19 cellular contexts compared by ENCODE assay signal in genomic region chr3:48680811-48681540, GRCh38. TPM values are rescaled to one million over a fixed set of nuclear protein-coding genes. Genes with fewer than 3 reads are reported as not detected.
DNase-seq lines count a peak whose midpoint lies in the region; ATAC-seq and TF ChIP-seq lines count a peak whose summit lies in the region.
"Had no signal": no experiment of that assay in that cellular context is flagged by ENCODE, and none has a peak within 500 bp of the region (broad histone marks: within the 10 kb centered on the region; RNA-seq: fewer than 3 reads in every experiment).

No MANE protein-coding gene starts in this region.

- H3K36me3 Mint-ChIP-seq in MCF 10A (ENCODE audit: insufficient read depth, unreplicated experiment) = peaks cover 58% of the 10 kb centered on the region
- H3K36me3 Mint-ChIP-seq in nephron progenitor cell (ENCODE audit: low read depth) = peaks cover 42% of the 10 kb centered on the region

- TF ChIP-seq CTCF in MCF 10A (IDR thresholded peaks at IDR 0.05; ENCODE audit: unreplicated experiment) (no peak), mammary epithelial cell (conservative IDR thresholded peaks at IDR 0.05 in 1 of 2, IDR thresholded peaks at IDR 0.05 in 1 of 2; ENCODE audit: extremely low read depth in 1 of 2, insufficient read depth in 1 of 2, low read depth in 1 of 2, low read length in 2 of 2) (no peak), RWPE2 (IDR thresholded peaks at IDR 0.05; ENCODE audit: poor library complexity, severe bottlenecking) (no peak), nephron progenitor cell (IDR thresholded peaks at IDR 0.05) (no peak), PC-9 (conservative IDR thresholded peaks at IDR 0.05) (no peak)

- no peak overlapping the region for H3K4me2 ChIP-seq in mammary epithelial cell (ENCODE audit: insufficient read depth, low read depth, low read length)
- no peak overlapping the region for H3K4me2 ChIP-seq in PC-9

- no peak overlapping the region for H3K9ac ChIP-seq in mammary epithelial cell (ENCODE audit: insufficient read depth, low read length)

- H2AFZ ChIP-seq in mammary epithelial cell (ENCODE audit: low read depth, low read length) (no peak overlapping the region), PC-9 (no peak overlapping the region)

- peaks cover 16% of the 10 kb centered on the region for H3K36me3 ChIP-seq in mammary epithelial cell (ENCODE audit: insufficient read depth, low read length)
- H3K36me3 ChIP-seq in RWPE2 (ENCODE audit: low read depth) = peaks cover 76% of the 10 kb centered on the region
- no peaks in the 10 kb centered on the region for H3K36me3 ChIP-seq in PC-9 (ENCODE audit: low read depth)

- H3K27me3 ChIP-seq in mammary epithelial cell (ENCODE audit: insufficient read depth, low read length) (no peaks in the 10 kb centered on the region), RWPE2 (ENCODE audit: insufficient read depth, poor library complexity, severe bottlenecking) (no peaks in the 10 kb centered on the region), PC-9 (ENCODE audit: insufficient read depth, low read depth) (no peaks in the 10 kb centered on the region)
- H3K27me3 ChIP-seq: BE2C had no signal

- H3K4me3 ChIP-seq in mammary epithelial cell (replicated peaks in 1 of 3; ENCODE audit: insufficient read depth in 1 of 3, low read depth in 2 of 3, low read length in 3 of 3) = no peak overlapping the region
- H3K4me3 ChIP-seq in RWPE2 (ENCODE audit: severe bottlenecking) = no peak overlapping the region
- no peak overlapping the region for H3K4me3 ChIP-seq in PC-9

- H3K9me2 ChIP-seq in PC-9 (ENCODE audit: insufficient read depth) = no peaks in the 10 kb centered on the region

- H3K9me3 ChIP-seq in mammary epithelial cell (replicated peaks; ENCODE audit: insufficient read depth, low read length) (no peaks in the 10 kb centered on the region), RWPE2 (ENCODE audit: severe bottlenecking) (no peaks in the 10 kb centered on the region), PC-9 (ENCODE audit: insufficient read depth, low read depth) (no peaks in the 10 kb centered on the region)
- H3K9me3 ChIP-seq: BE2C had no signal

- H3K9me3 Mint-ChIP-seq in MCF 10A (ENCODE audit: unreplicated experiment) = no peaks in the 10 kb centered on the region
- H3K9me3 Mint-ChIP-seq in nephron progenitor cell = no peaks in the 10 kb centered on the region

- 67% methylated on average over 10 of the region's 17 CpGs for WGBS in mammary epithelial cell (ENCODE audit: low coverage, missing lambda C conversion rate)

- CTCF ChIA-PET in MCF 10A (lab: Yijun Ruan, JAX) (interaction anchor here (0.5 to 1.3 kb wide), 4 partner anchors 40 to 251 kb away, joined by 3 to 5 read pairs (median 4); partner anchors contain the start of gene SLC26A6), mammary epithelial cell (lab: Charles Lee; ENCODE audit: low non-redundant PET) (no interaction called here), PC-9 (lab: Charles Lee) (no interaction called here)

- dilution Hi-C loops in mammary epithelial cell (cut with HindIII; ENCODE audit: low sequenced_read_pairs) = loop anchor here (5.0 kb wide), 1 partner anchor 104 kb away; no protein-coding TSS in a partner anchor

- H4K20me1 ChIP-seq in mammary epithelial cell (ENCODE audit: insufficient read depth, low read length) (no peaks in the 10 kb centered on the region), PC-9 (ENCODE audit: insufficient read depth) (no peaks in the 10 kb centered on the region; the same call in 1 of the 2 replicates)

- no peak for ATAC-seq in RWPE2 (ENCODE audit: low read depth)
- ATAC-seq: HepG2, PC-3, Right ventricle myocardium inferior had no signal

- no peaks in the 10 kb centered on the region for H3K27me3 Mint-ChIP-seq in MCF 10A (ENCODE audit: insufficient read depth, unreplicated experiment)
- peaks cover 4% of the 10 kb centered on the region for H3K27me3 Mint-ChIP-seq in nephron progenitor cell (ENCODE audit: low read depth, poor library complexity)

- peak overlapping the region; percentile 73 for H3K27ac Mint-ChIP-seq in MCF 10A (ENCODE audit: low read depth, unreplicated experiment)
- peak overlapping the region; percentile 89 for H3K27ac Mint-ChIP-seq in nephron progenitor cell

- in situ Hi-C loops in mammary epithelial cell (cut with MboI; ENCODE audit: low sequenced_read_pairs in 2 of 2) = no loop called here

- POLR2A ChIA-PET in MCF 10A (lab: Yijun Ruan, JAX) (interaction anchor here (0.7 kb wide), 1 partner anchor 11 kb away, joined by 3 read pairs; no protein-coding TSS in a partner anchor), PC-9 (lab: Charles Lee; ENCODE audit: unreplicated experiment) (no interaction called here)

- no peak overlapping the region for H3K4me3 Mint-ChIP-seq in MCF 10A (ENCODE audit: unreplicated experiment)
- H3K4me3 Mint-ChIP-seq in nephron progenitor cell = no peak overlapping the region

- H3K4me1 ChIP-seq in mammary epithelial cell (ENCODE audit: insufficient read depth, low read length) (peaks cover 24% of the 10 kb centered on the region), RWPE2 (ENCODE audit: insufficient read depth, poor library complexity, severe bottlenecking) (peaks cover 12% of the 10 kb centered on the region), PC-9 (replicated peaks; ENCODE audit: insufficient read depth) (peaks cover 17% of the 10 kb centered on the region)

- H3K4me1 Mint-ChIP-seq in MCF 10A (ENCODE audit: insufficient read depth, unreplicated experiment) (peaks cover 28% of the 10 kb centered on the region), nephron progenitor cell (peaks cover 23% of the 10 kb centered on the region)

- no peaks in the 10 kb centered on the region for H3F3A ChIP-seq in PC-9 (ENCODE audit: insufficient read depth, low read depth)

- peaks cover 35% of the 10 kb centered on the region for H3K79me2 ChIP-seq in mammary epithelial cell (ENCODE audit: insufficient read depth, low read length)
- H3K79me2 ChIP-seq in PC-9 (ENCODE audit: low read depth) = peaks cover 21% of the 10 kb centered on the region

- intact Hi-C loops in MCF 10A (cut with micrococcal nuclease) (loop anchor here (10.0 kb wide), 1 partner anchor 126 kb away; the partner anchor contains the start of gene PFKFB4), mammary epithelial cell (cut with micrococcal nuclease) (no loop called here), PC-9 (cut with micrococcal nuclease; ENCODE audit: unreplicated experiment) (no loop called here)

- DNase-seq in MCF 10A (ENCODE audit: unreplicated experiment) (no peak), mammary epithelial cell (no peak), RWPE2 (ENCODE audit: low spot score) (peak; percentile 52), nephron progenitor cell (no peak), GM19240 (ENCODE audit: insufficient read length, low spot score) (no peak), PC-9 (no peak), SKM-1 treated with dmso at 0.1 percent for 144 hours (lab: John Stamatoyannopoulos, UW; ENCODE audit: unreplicated experiment) (no peak)
- DNase-seq: BE2C, DMS153, EL, H7, MM.1S, NCI-H1105 treated with DMSO at 0.1 percent for 48 hours, NCI-H187, NCI-H446 treated with DMSO at 0.1 percent for 48 hours, NCI-H748 treated with DMSO at 0.1 percent for 48 hours, PC-3 had no signal

- BruUV-seq in MCF 10A (replicated peaks; lab: Mats Ljungman, UMichigan) (no TSS peak), mammary epithelial cell (replicated peaks; lab: Mats Ljungman, UMichigan) (no TSS peak), PC-9 (replicated peaks; lab: Mats Ljungman, UMichigan) (no TSS peak)

- H3K27ac ChIP-seq in mammary epithelial cell (ENCODE audit: insufficient read depth, low read depth, low read length) (no peak overlapping the region), RWPE2 (ENCODE audit: poor library complexity, severe bottlenecking) (no peak overlapping the region), PC-9 (no peak overlapping the region)

RNA-seq across cellular contexts. Expression of gene NCKIPSD, which starts 4.7 kb away (rescaled TPM):
- total RNA-seq in MCF 10A (2022) (23.8 and 26.9 TPM in 2 replicates), mammary epithelial cell (10 to 100 TPM; 14.8 to 21.1 TPM), PC-9 (2021) (40.0 and 53.3 TPM in 2 replicates)
- 23.8 TPM for polyA plus RNA-seq in mammary epithelial cell
- 14.0 TPM for polyA minus RNA-seq in mammary epithelial cell

RNA-seq across cellular contexts. Expression of gene CELSR3, which starts 18.3 kb away (rescaled TPM):
- total RNA-seq in MCF 10A (2022) (17.6 and 21.5 TPM in 2 replicates), mammary epithelial cell (1 to 10 TPM; 1.7 to 2.2 TPM), PC-9 (2021) (9.9 and 11.6 TPM in 2 replicates)
- polyA plus RNA-seq in mammary epithelial cell = 0.51 TPM
- 1.8 TPM for polyA minus RNA-seq in mammary epithelial cell

RNA-seq across cellular contexts. Expression of gene IP6K2, which starts 36.0 kb away (rescaled TPM):
- 99.3 and 117 TPM in 2 replicates for total RNA-seq in MCF 10A (2022)
- total RNA-seq in mammary epithelial cell = 10 to 100 TPM; 62.7 to 95.8 TPM
- polyA plus RNA-seq in mammary epithelial cell = 94.7 TPM
- 33.8 TPM for polyA minus RNA-seq in mammary epithelial cell
- total RNA-seq in PC-9 (2021) = 123 and 144 TPM in 2 replicates

RNA-seq across cellular contexts. Expression of gene SLC26A6, which starts 45.7 kb away (rescaled TPM):
- 47.4 and 63.3 TPM in 2 replicates for total RNA-seq in MCF 10A (2022)
- total RNA-seq in mammary epithelial cell = 10 to 100 TPM; 29.5 to 47.7 TPM
- polyA plus RNA-seq in mammary epithelial cell = 38.9 TPM
- 44.6 TPM for polyA minus RNA-seq in mammary epithelial cell
- total RNA-seq in PC-9 (2021) = 16.5 and 18.7 TPM in 2 replicates

RNA-seq across cellular contexts. Expression of gene TMEM89, which starts 59.4 kb away (rescaled TPM):
- total RNA-seq in MCF 10A (2022) = not detected in 2 replicates
- total RNA-seq in mammary epithelial cell = under 1 TPM in 1 of 2 donors, not detected in 1; 0.82 TPM
- not detected for polyA plus RNA-seq in mammary epithelial cell
- not detected for polyA minus RNA-seq in mammary epithelial cell
- not detected in 2 replicates for total RNA-seq in PC-9 (2021)
- total RNA-seq: H7, PC-3, Right ventricle myocardium inferior had no signal
